1 cellular context compared by ENCODE assay signal in genomic region chr1:117368116-117369108, GRCh38.
A peak's percentile ranks its signal among the peaks of the same experiment; 100 is the strongest.
TF ChIP-seq lines count a peak whose summit lies in the region.

No MANE protein-coding gene starts in this region.

TF ChIP-seq in K562, 482 proteins besides CTCF, POLR2A, EP300 and RAD21 (continued from another document and continues in another):
- TF ChIP-seq, protein P1, sequence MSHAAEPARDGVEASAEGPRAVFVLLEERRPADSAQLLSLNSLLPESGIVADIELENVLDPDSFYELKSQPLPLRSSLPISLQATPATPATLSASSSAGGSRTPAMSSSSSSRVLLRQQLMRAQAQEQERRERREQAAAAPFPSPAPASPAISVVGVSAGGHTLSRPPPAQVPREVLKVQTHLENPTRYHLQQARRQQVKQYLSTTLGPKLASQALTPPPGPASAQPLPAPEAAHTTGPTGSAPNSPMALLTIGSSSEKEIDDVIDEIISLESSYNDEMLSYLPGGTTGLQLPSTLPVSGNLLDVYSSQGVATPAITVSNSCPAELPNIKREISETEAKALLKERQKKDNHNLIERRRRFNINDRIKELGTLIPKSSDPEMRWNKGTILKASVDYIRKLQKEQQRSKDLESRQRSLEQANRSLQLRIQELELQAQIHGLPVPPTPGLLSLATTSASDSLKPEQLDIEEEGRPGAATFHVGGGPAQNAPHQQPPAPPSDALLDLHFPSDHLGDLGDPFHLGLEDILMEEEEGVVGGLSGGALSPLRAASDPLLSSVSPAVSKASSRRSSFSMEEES (CRISPR knock-in tag; IDR thresholded peaks at IDR 0.05), result no peak
- no peak for TF ChIP-seq WHSC1 (IDR thresholded peaks at IDR 0.05; ENCODE audit: low read length)
- TF ChIP-seq NFRKB (IDR thresholded peaks at IDR 0.05; ENCODE audit: low read depth), result no peak
- TF ChIP-seq ZNF165 (CRISPR knock-in tag; IDR thresholded peaks at IDR 0.05; ENCODE audit: borderline replicate concordance), result no peak
- TF ChIP-seq, protein P2, sequence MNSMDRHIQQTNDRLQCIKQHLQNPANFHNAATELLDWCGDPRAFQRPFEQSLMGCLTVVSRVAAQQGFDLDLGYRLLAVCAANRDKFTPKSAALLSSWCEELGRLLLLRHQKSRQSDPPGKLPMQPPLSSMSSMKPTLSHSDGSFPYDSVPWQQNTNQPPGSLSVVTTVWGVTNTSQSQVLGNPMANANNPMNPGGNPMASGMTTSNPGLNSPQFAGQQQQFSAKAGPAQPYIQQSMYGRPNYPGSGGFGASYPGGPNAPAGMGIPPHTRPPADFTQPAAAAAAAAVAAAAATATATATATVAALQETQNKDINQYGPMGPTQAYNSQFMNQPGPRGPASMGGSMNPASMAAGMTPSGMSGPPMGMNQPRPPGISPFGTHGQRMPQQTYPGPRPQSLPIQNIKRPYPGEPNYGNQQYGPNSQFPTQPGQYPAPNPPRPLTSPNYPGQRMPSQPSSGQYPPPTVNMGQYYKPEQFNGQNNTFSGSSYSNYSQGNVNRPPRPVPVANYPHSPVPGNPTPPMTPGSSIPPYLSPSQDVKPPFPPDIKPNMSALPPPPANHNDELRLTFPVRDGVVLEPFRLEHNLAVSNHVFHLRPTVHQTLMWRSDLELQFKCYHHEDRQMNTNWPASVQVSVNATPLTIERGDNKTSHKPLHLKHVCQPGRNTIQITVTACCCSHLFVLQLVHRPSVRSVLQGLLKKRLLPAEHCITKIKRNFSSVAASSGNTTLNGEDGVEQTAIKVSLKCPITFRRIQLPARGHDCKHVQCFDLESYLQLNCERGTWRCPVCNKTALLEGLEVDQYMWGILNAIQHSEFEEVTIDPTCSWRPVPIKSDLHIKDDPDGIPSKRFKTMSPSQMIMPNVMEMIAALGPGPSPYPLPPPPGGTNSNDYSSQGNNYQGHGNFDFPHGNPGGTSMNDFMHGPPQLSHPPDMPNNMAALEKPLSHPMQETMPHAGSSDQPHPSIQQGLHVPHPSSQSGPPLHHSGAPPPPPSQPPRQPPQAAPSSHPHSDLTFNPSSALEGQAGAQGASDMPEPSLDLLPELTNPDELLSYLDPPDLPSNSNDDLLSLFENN (IDR thresholded peaks at IDR 0.05; ENCODE audit: low read depth in 2 of 2, low read length in 2 of 2), result no peak
- TF ChIP-seq E2F3 (CRISPR knock-in tag; IDR thresholded peaks at IDR 0.05), result no peak
- TF ChIP-seq ZNF75A (CRISPR knock-in tag; IDR thresholded peaks at IDR 0.05), result no peak
- TF ChIP-seq EGR1 (conservative IDR thresholded peaks at IDR 0.05), result peak; percentile 59; the same call in 1 of the 2 replicates
- TF ChIP-seq ZNF347 (CRISPR knock-in tag; IDR thresholded peaks at IDR 0.05; ENCODE audit: low read depth), result no peak
- no peak for TF ChIP-seq CEBPZ (IDR thresholded peaks at IDR 0.05; ENCODE audit: borderline replicate concordance, low read depth, low read length)
- no peak for TF ChIP-seq ATF1 (CRISPR knock-in tag; IDR thresholded peaks at IDR 0.05)
- peak; percentile 16; the same call in 1 of the 2 replicates for TF ChIP-seq ATF1 (tag; IDR thresholded peaks at IDR 0.05)
- no peak for TF ChIP-seq TOE1 (IDR thresholded peaks at IDR 0.05; ENCODE audit: borderline replicate concordance)
- no peak for TF ChIP-seq TOE1 (CRISPR knock-in tag; IDR thresholded peaks at IDR 0.05; ENCODE audit: borderline replicate concordance, low read depth)
- TF ChIP-seq, protein P3, sequence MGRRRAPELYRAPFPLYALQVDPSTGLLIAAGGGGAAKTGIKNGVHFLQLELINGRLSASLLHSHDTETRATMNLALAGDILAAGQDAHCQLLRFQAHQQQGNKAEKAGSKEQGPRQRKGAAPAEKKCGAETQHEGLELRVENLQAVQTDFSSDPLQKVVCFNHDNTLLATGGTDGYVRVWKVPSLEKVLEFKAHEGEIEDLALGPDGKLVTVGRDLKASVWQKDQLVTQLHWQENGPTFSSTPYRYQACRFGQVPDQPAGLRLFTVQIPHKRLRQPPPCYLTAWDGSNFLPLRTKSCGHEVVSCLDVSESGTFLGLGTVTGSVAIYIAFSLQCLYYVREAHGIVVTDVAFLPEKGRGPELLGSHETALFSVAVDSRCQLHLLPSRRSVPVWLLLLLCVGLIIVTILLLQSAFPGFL (CRISPR knock-in tag; IDR thresholded peaks at IDR 0.05), result 0 out of 2 replicates have a peak, but pooled peaks have one; percentile 9
- TF ChIP-seq FOSL1 (tag; conservative IDR thresholded peaks at IDR 0.05), result peak; percentile 43
- no peak for TF ChIP-seq RBM25 (IDR thresholded peaks at IDR 0.05; ENCODE audit: low read depth, low read length, severe bottlenecking)
- TF ChIP-seq, protein P4, sequence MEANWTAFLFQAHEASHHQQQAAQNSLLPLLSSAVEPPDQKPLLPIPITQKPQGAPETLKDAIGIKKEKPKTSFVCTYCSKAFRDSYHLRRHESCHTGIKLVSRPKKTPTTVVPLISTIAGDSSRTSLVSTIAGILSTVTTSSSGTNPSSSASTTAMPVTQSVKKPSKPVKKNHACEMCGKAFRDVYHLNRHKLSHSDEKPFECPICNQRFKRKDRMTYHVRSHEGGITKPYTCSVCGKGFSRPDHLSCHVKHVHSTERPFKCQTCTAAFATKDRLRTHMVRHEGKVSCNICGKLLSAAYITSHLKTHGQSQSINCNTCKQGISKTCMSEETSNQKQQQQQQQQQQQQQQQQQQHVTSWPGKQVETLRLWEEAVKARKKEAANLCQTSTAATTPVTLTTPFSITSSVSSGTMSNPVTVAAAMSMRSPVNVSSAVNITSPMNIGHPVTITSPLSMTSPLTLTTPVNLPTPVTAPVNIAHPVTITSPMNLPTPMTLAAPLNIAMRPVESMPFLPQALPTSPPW (CRISPR knock-in tag; IDR thresholded peaks at IDR 0.05), result no peak
- 0 out of 2 replicates have a peak, but pooled peaks have one; percentile 10 for TF ChIP-seq TAL1 (IDR thresholded peaks at IDR 0.05)
- peak; percentile 89 for TF ChIP-seq MAFF (IDR thresholded peaks at IDR 0.05; ENCODE audit: low read length)
- peak; percentile 95 for TF ChIP-seq PRDM10 (IDR thresholded peaks at IDR 0.05; ENCODE audit: partially characterized antibody)
- 0 out of 2 replicates have a peak, but pooled peaks have one; percentile 64 for TF ChIP-seq MTA3 (IDR thresholded peaks at IDR 0.05; ENCODE audit: borderline replicate concordance)
- TF ChIP-seq, protein P5, sequence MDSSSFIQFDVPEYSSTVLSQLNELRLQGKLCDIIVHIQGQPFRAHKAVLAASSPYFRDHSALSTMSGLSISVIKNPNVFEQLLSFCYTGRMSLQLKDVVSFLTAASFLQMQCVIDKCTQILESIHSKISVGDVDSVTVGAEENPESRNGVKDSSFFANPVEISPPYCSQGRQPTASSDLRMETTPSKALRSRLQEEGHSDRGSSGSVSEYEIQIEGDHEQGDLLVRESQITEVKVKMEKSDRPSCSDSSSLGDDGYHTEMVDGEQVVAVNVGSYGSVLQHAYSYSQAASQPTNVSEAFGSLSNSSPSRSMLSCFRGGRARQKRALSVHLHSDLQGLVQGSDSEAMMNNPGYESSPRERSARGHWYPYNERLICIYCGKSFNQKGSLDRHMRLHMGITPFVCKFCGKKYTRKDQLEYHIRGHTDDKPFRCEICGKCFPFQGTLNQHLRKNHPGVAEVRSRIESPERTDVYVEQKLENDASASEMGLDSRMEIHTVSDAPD (CRISPR knock-in tag; IDR thresholded peaks at IDR 0.05), result no peak
- TF ChIP-seq FOXA3 (CRISPR knock-in tag; conservative IDR thresholded peaks at IDR 0.05 in 1 of 2, IDR thresholded peaks at IDR 0.05 in 1 of 2), result no peak
- TF ChIP-seq NR2F6 (CRISPR knock-in tag; IDR thresholded peaks at IDR 0.05), result no peak
- no peak for TF ChIP-seq COPS2 (conservative IDR thresholded peaks at IDR 0.05)
- TF ChIP-seq LCOR (CRISPR knock-in tag; IDR thresholded peaks at IDR 0.05), result 0 out of 2 replicates have a peak, but pooled peaks have one; percentile 21
- TF ChIP-seq HIVEP1 (CRISPR knock-in tag; IDR thresholded peaks at IDR 0.05), result no peak
- no peak for TF ChIP-seq CBFB (CRISPR knock-in tag; IDR thresholded peaks at IDR 0.05)
- no peak for TF ChIP-seq KAT2B (IDR thresholded peaks at IDR 0.05; ENCODE audit: low read depth, low read length)
- no peak for TF ChIP-seq AFF1 (IDR thresholded peaks at IDR 0.05; ENCODE audit: low read depth in 1 of 2, partially characterized antibody in 2 of 2)
- no peak; the same call in 1 of the 2 replicates for TF ChIP-seq GTF2E2 (tag; IDR thresholded peaks at IDR 0.05)
- TF ChIP-seq IRF2 (CRISPR knock-in tag; IDR thresholded peaks at IDR 0.05), result no peak
- no peak for TF ChIP-seq ZBTB26 (CRISPR knock-in tag; IDR thresholded peaks at IDR 0.05)
